ENCODE assay signal across 8 cellular contexts in genomic region chr1:54153548-54154439, GRCh38. TPM values are rescaled to one million over a fixed set of nuclear protein-coding genes. Genes with fewer than 3 reads are reported as not detected.
A peak's percentile ranks its signal among the peaks of the same experiment; 100 is the strongest.
DNase-seq lines count a peak whose midpoint lies in the region; ATAC-seq and TF ChIP-seq lines count a peak whose summit lies in the region.

No MANE protein-coding gene starts in this region.

- H3K36me3 Mint-ChIP-seq in activated naive CD8-positive, alpha-beta T cell treated with anti-CD3 and anti-CD28 coated beads for 36 hours = no peaks in the 10 kb centered on the region

- intact Hi-C loops in gastrocnemius medialis (cut with DNase I; ENCODE audit: low total_unique reads) = loop anchor here (1.0 kb wide), 1 partner anchor 27 kb away; no protein-coding TSS in a partner anchor

- H3K27me3 ChIP-seq in HAP-1 (ENCODE audit: low read depth) (no peaks in the 10 kb centered on the region), gastroesophageal sphincter (no peaks in the 10 kb centered on the region), gastrocnemius medialis (no peaks in the 10 kb centered on the region)

- H3K4me3 Mint-ChIP-seq in activated naive CD8-positive, alpha-beta T cell treated with anti-CD3 and anti-CD28 coated beads for 36 hours = no peak overlapping the region

- H3K4me1 Mint-ChIP-seq in activated naive CD8-positive, alpha-beta T cell treated with anti-CD3 and anti-CD28 coated beads for 36 hours = no peaks in the 10 kb centered on the region

- TF ChIP-seq POLR2A in gastroesophageal sphincter (IDR thresholded peaks at IDR 0.05) (no peak), gastrocnemius medialis (IDR thresholded peaks at IDR 0.05) (no peak)

- no peak overlapping the region for H3K27ac Mint-ChIP-seq in activated naive CD8-positive, alpha-beta T cell treated with anti-CD3 and anti-CD28 coated beads for 36 hours

- H3K4me3 ChIP-seq in HAP-1 (no peak overlapping the region), gastroesophageal sphincter (no peak overlapping the region), gastrocnemius medialis (no peak overlapping the region)

- ATAC-seq in gastroesophageal sphincter (peak; percentile 90), gastrocnemius medialis (peak; percentile 100), GM19397 (IDR thresholded peaks at IDR 0.05; ENCODE audit: unreplicated experiment) (no peak)

- no peaks in the 10 kb centered on the region for H3K9me3 Mint-ChIP-seq in activated naive CD8-positive, alpha-beta T cell treated with anti-CD3 and anti-CD28 coated beads for 36 hours

- H3K9me3 ChIP-seq in HAP-1 (no peaks in the 10 kb centered on the region), gastroesophageal sphincter (no peaks in the 10 kb centered on the region), gastrocnemius medialis (no peaks in the 10 kb centered on the region)

- H3K27ac ChIP-seq in gastroesophageal sphincter = peak overlapping the region in 1 of 4 donors; percentile 2
- H3K27ac ChIP-seq in gastrocnemius medialis = peak overlapping the region; percentile 60 to 73 (median 65)

- in situ Hi-C loops in HAP-1 (cut with MboI; ENCODE audit: low sequenced_read_pairs) = no loop called here
- in situ Hi-C loops in gastrocnemius medialis (cut with MboI; ENCODE audit: low sequenced_read_pairs in 4 of 4) = no loop called here

- H3K36me3 ChIP-seq in HAP-1 (replicated peaks) (no peaks in the 10 kb centered on the region), gastroesophageal sphincter (no peaks in the 10 kb centered on the region), gastrocnemius medialis (no peaks in the 10 kb centered on the region)

- H3K27me3 Mint-ChIP-seq in activated naive CD8-positive, alpha-beta T cell treated with anti-CD3 and anti-CD28 coated beads for 36 hours = no peaks in the 10 kb centered on the region

- DNase-seq in HAP-1 (ENCODE audit: low spot score in 2 of 2) = peak; percentile 13 to 52
- peak; percentile 16 for DNase-seq in OCI-M1 (lab: John Stamatoyannopoulos, UW)
- DNase-seq in gastrocnemius medialis = peak; percentile 79 to 88
- no peak for DNase-seq in NCI-H1105 (lab: John Stamatoyannopoulos, UW)
- DNase-seq in SW480 (ENCODE audit: low spot score) = no peak
- no peak for DNase-seq in activated naive CD8-positive, alpha-beta T cell treated with anti-CD3 and anti-CD28 coated beads for 36 hours

- TF ChIP-seq CTCF in gastroesophageal sphincter (IDR thresholded peaks at IDR 0.05) (no peak), gastrocnemius medialis (IDR thresholded peaks at IDR 0.05 in 4 of 5, conservative IDR thresholded peaks at IDR 0.05 in 1 of 5) (no peak)

- 60 to 63% methylated on average over 10 to 14 of the region's 19 CpGs for WGBS in gastroesophageal sphincter (ENCODE audit: low coverage in 1 of 2), 2 donors

- peaks cover 5% of the 10 kb centered on the region for H3K4me1 ChIP-seq in HAP-1
- peaks cover 0 to 9% (median 0%) of the 10 kb centered on the region in 3 donors for H3K4me1 ChIP-seq in gastroesophageal sphincter
- peaks cover 8 to 15% of the 10 kb centered on the region in 2 donors for H3K4me1 ChIP-seq in gastrocnemius medialis

- no peak for TF ChIP-seq EP300 in gastroesophageal sphincter (IDR thresholded peaks at IDR 0.05)

RNA-seq across cellular contexts. Expression of gene CDCP2, which starts 1.0 kb away (rescaled TPM):
- under 1 TPM in 2 of 4 donors, not detected in 2; 0.13 to 0.23 TPM for total RNA-seq in gastroesophageal sphincter
- not detected for total RNA-seq in gastrocnemius medialis
- total RNA-seq in activated naive CD8-positive, alpha-beta T cell treated with anti-CD3 and anti-CD28 coated beads for 36 hours = not detected

RNA-seq across cellular contexts. Expression of gene CYB5RL, which starts 46.0 kb away (rescaled TPM):
- 1 to 10 TPM; 2.2 to 4.1 (median 3.0) TPM for total RNA-seq in gastroesophageal sphincter
- total RNA-seq in gastrocnemius medialis = 1 to 10 TPM; 1.8 to 5.8 (median 3.4) TPM
- total RNA-seq in activated naive CD8-positive, alpha-beta T cell treated with anti-CD3 and anti-CD28 coated beads for 36 hours = 10 to 100 TPM in 1 of 2 experiments, 1 to 10 TPM in 1; 9.1 to 10.6 TPM

RNA-seq across cellular contexts. Expression of gene MRPL37, which starts 46.2 kb away (rescaled TPM):
- total RNA-seq in gastroesophageal sphincter (10 to 100 TPM; 37.3 to 64.5 (median 52.0) TPM), gastrocnemius medialis (100 to 1,000 TPM in 3 of 4 donors, 10 to 100 TPM in 1; 91.6 to 141 (median 121) TPM)
- 100 to 1,000 TPM; 206 to 216 TPM for total RNA-seq in activated naive CD8-positive, alpha-beta T cell treated with anti-CD3 and anti-CD28 coated beads for 36 hours

Comparison
In these comparisons a context has a peak if more than half of its experiments do, and no peak if none do; other contexts are left out.
1. DNase-seq: peak in HAP-1 (2 of 2), OCI-M1 (single experiment) and gastrocnemius medialis (2 of 2); none in NCI-H1105 (single experiment), SW480 (single experiment) and activated naive CD8-positive, alpha-beta T cell treated with anti-CD3 and anti-CD28 coated beads for 36 hours (single experiment).